ENCODE assay signal across 14 cellular contexts in the genomic region with DNA sequence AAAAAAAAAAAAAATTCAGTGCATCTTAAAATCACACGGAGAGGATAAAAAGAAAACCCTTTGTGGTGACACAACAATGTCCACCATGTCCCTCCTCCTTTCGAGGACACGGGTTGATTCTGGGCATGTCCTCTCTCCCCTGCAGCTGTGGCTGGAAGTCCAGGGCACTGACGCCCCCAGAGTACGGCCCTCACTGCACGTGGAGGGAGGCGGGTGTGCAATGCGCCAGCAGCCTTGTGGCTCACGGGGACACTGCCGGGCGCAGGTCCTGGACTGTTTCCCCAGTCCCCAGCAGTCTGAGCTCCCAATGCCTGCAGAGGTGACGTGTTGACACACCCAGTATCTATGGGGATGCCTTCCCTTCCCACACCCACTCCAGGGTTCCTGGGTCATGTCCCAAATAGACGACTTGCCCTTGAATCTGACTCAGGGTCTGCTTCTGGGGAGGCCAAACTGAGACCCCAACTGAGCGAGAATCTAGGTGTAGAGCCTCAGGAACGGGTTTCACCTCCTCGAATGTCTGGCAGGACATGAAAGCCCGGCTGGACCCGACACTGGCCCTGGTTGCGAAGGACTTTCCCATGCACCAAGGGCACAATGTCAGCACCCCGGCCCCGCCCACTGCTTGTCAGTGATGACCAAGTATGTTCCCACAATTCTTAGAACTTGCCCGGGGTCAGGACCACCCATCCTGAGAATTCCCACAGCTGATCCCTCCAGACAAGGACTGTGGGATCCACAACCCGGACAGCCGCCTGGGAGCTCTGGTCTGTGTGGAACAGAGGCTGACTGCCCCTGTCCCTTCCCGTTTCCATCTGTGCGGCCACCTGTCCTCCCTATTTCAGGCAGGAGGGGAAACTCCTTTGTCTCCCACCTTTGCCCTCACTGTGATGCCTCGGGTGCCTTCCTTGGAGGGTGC.
DNase-seq lines count a peak whose midpoint lies in the region; ATAC-seq and TF ChIP-seq lines count a peak whose summit lies in the region.
"Had no signal": no experiment of that assay in that cellular context is flagged by ENCODE, and none has a peak within 500 bp of the region (broad histone marks: within the 10 kb centered on the region; RNA-seq: fewer than 3 reads in every experiment).

No MANE protein-coding gene starts in this region.

- peaks cover 74% of the 10 kb centered on the region for H3K4me1 Mint-ChIP-seq in nephron progenitor cell
- H3K4me1 Mint-ChIP-seq: B cell had no signal

- H2BK12ac ChIP-seq in trophoblast cell (ENCODE audit: low read length), result no peak overlapping the region

- H4K5ac ChIP-seq in IMR-90 (ENCODE audit: low read depth, low read length), result no peak overlapping the region

- H3K4me2 ChIP-seq in IMR-90 (ENCODE audit: low read depth, low read length) (no peak overlapping the region), trophoblast cell (ENCODE audit: low read length) (no peak overlapping the region)

- no peaks in the 10 kb centered on the region for H3K36me3 Mint-ChIP-seq in nephron progenitor cell (ENCODE audit: low read depth)

- H3K4me3 ChIP-seq in heart left ventricle (no peak overlapping the region), IMR-90 (ENCODE audit: insufficient read depth, low read depth, low read length) (no peak overlapping the region), WERI-Rb-1 (ENCODE audit: low read depth, low read length) (no peak overlapping the region), trophoblast cell (ENCODE audit: low read depth, low read length) (peak overlapping the region; percentile 54)
- H3K4me3 ChIP-seq: GM12878, HAP-1 had no signal

- H4K8ac ChIP-seq in IMR-90 (ENCODE audit: low read depth in 2 of 2, low read length in 2 of 2), result no peak overlapping the region
- H4K8ac ChIP-seq in trophoblast cell (ENCODE audit: low read depth, low read length), result no peak overlapping the region

- BruUV-seq in IMR-90 (replicated peaks; lab: Mats Ljungman, UMichigan), result no TSS peak

- no peak overlapping the region for H4K12ac ChIP-seq in trophoblast cell (ENCODE audit: low read depth, low read length)

- H3K27ac ChIP-seq in heart left ventricle, result no peak overlapping the region
- no peak overlapping the region for H3K27ac ChIP-seq in IMR-90 (ENCODE audit: insufficient read depth, low read length)
- H3K27ac ChIP-seq in WERI-Rb-1, result no peak overlapping the region
- H3K27ac ChIP-seq in trophoblast cell (ENCODE audit: low read depth, low read length), result no peak overlapping the region

- no peak overlapping the region for H3K56ac ChIP-seq in IMR-90 (ENCODE audit: extremely low read depth, insufficient read depth, low read length)

- H3K4ac ChIP-seq in IMR-90 (ENCODE audit: low read depth, low read length) (no peak overlapping the region), trophoblast cell (ENCODE audit: low read depth, low read length) (no peak overlapping the region)

- H2BK120ac ChIP-seq in IMR-90 (ENCODE audit: low read depth, low read length) (no peak overlapping the region), trophoblast cell (ENCODE audit: insufficient read depth, low read length, poor library complexity) (no peak overlapping the region)

- CTCF ChIA-PET in IMR-90 (lab: Yijun Ruan, JAX), result no interaction called here

- TF ChIP-seq POLR2A in heart left ventricle (IDR thresholded peaks at IDR 0.05) (no peak), IMR-90 (IDR thresholded peaks at IDR 0.05; ENCODE audit: low read depth, low read length) (no peak)

- no peak overlapping the region for H2BK5ac ChIP-seq in IMR-90 (ENCODE audit: low read depth, low read length, poor library complexity, severe bottlenecking)
- H2BK5ac ChIP-seq in trophoblast cell (ENCODE audit: low read depth, low read length, poor library complexity), result no peak overlapping the region

- H3K18ac ChIP-seq in IMR-90 (ENCODE audit: low read depth, low read length), result no peak overlapping the region
- H3K18ac ChIP-seq in trophoblast cell (ENCODE audit: low read length), result no peak overlapping the region

- H3K27ac Mint-ChIP-seq in nephron progenitor cell, result no peak overlapping the region
- H3K27ac Mint-ChIP-seq: B cell; CD4-positive, alpha-beta T cell had no signal

- H4K20me1 ChIP-seq in IMR-90 (ENCODE audit: insufficient read depth, low read length), result no peaks in the 10 kb centered on the region

- H2AK5ac ChIP-seq in IMR-90 (ENCODE audit: low read depth, low read length) (no peak overlapping the region), trophoblast cell (ENCODE audit: low read length) (no peak overlapping the region)

- H3K23ac ChIP-seq in IMR-90 (ENCODE audit: low read depth, low read length) (no peak overlapping the region), trophoblast cell (ENCODE audit: low read length) (no peak overlapping the region)

- no peaks in the 10 kb centered on the region for H3K79me2 ChIP-seq in trophoblast cell (ENCODE audit: control insufficient read depth, insufficient read depth, low read length, poor library complexity)

- H2BK15ac ChIP-seq in IMR-90 (ENCODE audit: low read depth, low read length), result no peak overlapping the region

- H3K14ac ChIP-seq in IMR-90 (replicated peaks; ENCODE audit: low read depth, low read length) (no peak overlapping the region), trophoblast cell (ENCODE audit: low read length) (no peak overlapping the region)

- POLR2A ChIA-PET in IMR-90 (lab: Charles Lee; ENCODE audit: unreplicated experiment), result no interaction called here

- no peak overlapping the region for H3K9ac ChIP-seq in IMR-90 (ENCODE audit: low read depth, low read length)
- H3K9ac ChIP-seq in trophoblast cell (ENCODE audit: low read length), result no peak overlapping the region

- peaks cover 0 to 3% (median 0%) of the 10 kb centered on the region in 12 donors for H3K4me1 ChIP-seq in heart left ventricle
- no peaks in the 10 kb centered on the region for H3K4me1 ChIP-seq in IMR-90 (ENCODE audit: control insufficient read depth, insufficient read depth, low read length)
- H3K4me1 ChIP-seq in trophoblast cell (ENCODE audit: control insufficient read depth in 1 of 2, insufficient read depth in 2 of 2, low read length in 2 of 2), result peaks cover 7 to 12% of the 10 kb centered on the region in 2 experiments
- H3K4me1 ChIP-seq: HAP-1 had no signal

- H3K36me3 ChIP-seq in heart left ventricle (no peaks in the 10 kb centered on the region), IMR-90 (ENCODE audit: control insufficient read depth, insufficient read depth, low read length) (no peaks in the 10 kb centered on the region), WERI-Rb-1 (no peaks in the 10 kb centered on the region), trophoblast cell (ENCODE audit: control insufficient read depth in 1 of 2, insufficient read depth in 2 of 2, low read length in 2 of 2) (no peaks in the 10 kb centered on the region)
- H3K36me3 ChIP-seq: HAP-1 had no signal

- H3K9me3 Mint-ChIP-seq in nephron progenitor cell, result no peaks in the 10 kb centered on the region
- H3K9me3 Mint-ChIP-seq: CD4-positive, alpha-beta T cell had no signal

- ATAC-seq in heart left ventricle, result peak in 1 of 4 donors; percentile 53
- ATAC-seq in IMR-90 (ENCODE audit: low read depth), result no peak
- ATAC-seq: GM12878 had no signal

- WGBS in heart left ventricle, 4 donors, result 61 to 75% (median 69%) methylated on average over 19 to 27 of the region's 27 CpGs
- WGBS in IMR-90 (ENCODE audit: extremely low coverage in 2 of 2, insufficient read length in 1 of 2), 2 experiments, result 10% methylated on average over 2 of the region's 27 CpGs; no CpG with 5 or more reads in 1 of the 2 experiments
- no CpG with 5 or more reads among the region's 27 CpGs for WGBS in trophoblast cell (ENCODE audit: extremely low coverage, insufficient coverage, insufficient read length)

- DNase-seq in heart left ventricle (peak in 3 of 5 donors; percentile 16 to 55 (median 45)), cardiac septum (ENCODE audit: low spot score) (no peak), IMR-90 (no peak), WERI-Rb-1 (peak; percentile 40), trophoblast cell (no peak), nephron progenitor cell (no peak)
- DNase-seq in stimulated activated CD4-positive, alpha-beta T cell treated with anti-CD3 and anti-CD28 coated beads, Interleukin-1b, Interleukin-23, amount 100 ng/mL, for 48 hours, result no peak
- DNase-seq: C1 segment of cervical spinal cord; Calu3; CD4-positive, alpha-beta T cell; DMS 273 treated with DMSO at 0.1 percent for 48 hours had no signal

- intact Hi-C loops in heart left ventricle (cut with DNase I) (loop anchor here in 2 of 10 donors (5.0 kb wide), 1 partner anchor 387 kb away; no protein-coding TSS in a partner anchor), cardiac septum (cut with DNase I) (no loop called here), IMR-90 (cut with micrococcal nuclease) (no loop called here)

- H4K91ac ChIP-seq in IMR-90 (ENCODE audit: insufficient read depth, low read depth, low read length), result no peak overlapping the region
- H4K91ac ChIP-seq in trophoblast cell (ENCODE audit: low read depth, low read length), result no peak overlapping the region

- in situ Hi-C loops in IMR-90 (cut with MboI; ENCODE audit: low sequenced_read_pairs), result no loop called here

- no peak overlapping the region for H2AK9ac ChIP-seq in IMR-90 (replicated peaks; ENCODE audit: low read depth, low read length, poor library complexity)

- dilution Hi-C loops in IMR-90 (cut with HindIII; ENCODE audit: low sequenced_read_pairs, unreplicated experiment), result no loop called here

- TF ChIP-seq RAD21 in IMR-90 (IDR thresholded peaks at IDR 0.05; ENCODE audit: low read length), result no peak

- TF ChIP-seq CTCF in heart left ventricle (IDR thresholded peaks at IDR 0.05) (no peak), IMR-90 (conservative IDR thresholded peaks at IDR 0.05; ENCODE audit: low read depth, low read length) (no peak), WERI-Rb-1 (IDR thresholded peaks at IDR 0.05; ENCODE audit: low read depth, low read length) (no peak), nephron progenitor cell (IDR thresholded peaks at IDR 0.05) (no peak)

- no peak overlapping the region for H3K4me3 Mint-ChIP-seq in nephron progenitor cell
- H3K4me3 Mint-ChIP-seq: B cell; CD4-positive, alpha-beta T cell had no signal

- H3K27me3 Mint-ChIP-seq in nephron progenitor cell (ENCODE audit: low read depth, poor library complexity), result peaks cover 8% of the 10 kb centered on the region

- H2AFZ ChIP-seq in IMR-90 (replicated peaks; ENCODE audit: low read length, poor library complexity) (peak overlapping the region; percentile 11), trophoblast cell (ENCODE audit: insufficient read depth, low read length, poor library complexity) (no peak overlapping the region)

- H3K9me3 ChIP-seq in heart left ventricle, result no peaks in the 10 kb centered on the region
- no peaks in the 10 kb centered on the region for H3K9me3 ChIP-seq in IMR-90 (ENCODE audit: control insufficient read depth, insufficient read depth, low read length)
- no peaks in the 10 kb centered on the region for H3K9me3 ChIP-seq in WERI-Rb-1 (ENCODE audit: severe bottlenecking)
- H3K9me3 ChIP-seq in trophoblast cell (ENCODE audit: insufficient read depth, low read depth, low read length), result peaks cover 3% of the 10 kb centered on the region
- H3K9me3 ChIP-seq: HAP-1 had no signal

- no peaks in the 10 kb centered on the region for H3K9me1 ChIP-seq in IMR-90 (ENCODE audit: insufficient read depth, low read length)

- no peaks in the 10 kb centered on the region for H3K79me1 ChIP-seq in IMR-90 (ENCODE audit: low read depth in 1 of 2, low read length in 2 of 2)
- peaks cover 2% of the 10 kb centered on the region for H3K79me1 ChIP-seq in trophoblast cell (ENCODE audit: low read length)

- H3K27me3 ChIP-seq in heart left ventricle, result peaks cover 0 to 8% (median 0%) of the 10 kb centered on the region in 9 donors
- no peaks in the 10 kb centered on the region; the same call in 1 of the 2 replicates for H3K27me3 ChIP-seq in IMR-90 (ENCODE audit: control insufficient read depth, insufficient read depth, low read length)
- no peaks in the 10 kb centered on the region for H3K27me3 ChIP-seq in WERI-Rb-1 (ENCODE audit: insufficient read depth, low read depth, severe bottlenecking)
- H3K27me3 ChIP-seq in trophoblast cell (ENCODE audit: insufficient read depth, low read length), result no peaks in the 10 kb centered on the region

- no peak overlapping the region for H2BK20ac ChIP-seq in IMR-90 (ENCODE audit: low read depth, low read length)

Comparison
In these comparisons a context has a peak if more than half of its experiments do, and no peak if none do; other contexts are left out.
1. DNase-seq: peak in heart left ventricle (3 of 5) and WERI-Rb-1 (single experiment); none in cardiac septum (single experiment), IMR-90 (single experiment), trophoblast cell (0 of 2), nephron progenitor cell (single experiment) and stimulated activated CD4-positive, alpha-beta T cell treated with anti-CD3 and anti-CD28 coated beads, Interleukin-1b, Interleukin-23, amount 100 ng/mL, for 48 hours (single experiment).